Comparison of ENCODE assay signal across 1 cellular context in genomic region chr15:49751191-49751590, GRCh38.
TF ChIP-seq lines count a peak whose summit lies in the region.

No MANE protein-coding gene starts in this region.

TF ChIP-seq in H1, 55 proteins besides CTCF, POLR2A, EP300 and RAD21 (continued from another document):
- no peak for TF ChIP-seq CHD7 (IDR thresholded peaks at IDR 0.05; ENCODE audit: insufficient replicate concordance, low read length)
